14 cellular contexts compared by ENCODE assay signal in the genomic region with DNA sequence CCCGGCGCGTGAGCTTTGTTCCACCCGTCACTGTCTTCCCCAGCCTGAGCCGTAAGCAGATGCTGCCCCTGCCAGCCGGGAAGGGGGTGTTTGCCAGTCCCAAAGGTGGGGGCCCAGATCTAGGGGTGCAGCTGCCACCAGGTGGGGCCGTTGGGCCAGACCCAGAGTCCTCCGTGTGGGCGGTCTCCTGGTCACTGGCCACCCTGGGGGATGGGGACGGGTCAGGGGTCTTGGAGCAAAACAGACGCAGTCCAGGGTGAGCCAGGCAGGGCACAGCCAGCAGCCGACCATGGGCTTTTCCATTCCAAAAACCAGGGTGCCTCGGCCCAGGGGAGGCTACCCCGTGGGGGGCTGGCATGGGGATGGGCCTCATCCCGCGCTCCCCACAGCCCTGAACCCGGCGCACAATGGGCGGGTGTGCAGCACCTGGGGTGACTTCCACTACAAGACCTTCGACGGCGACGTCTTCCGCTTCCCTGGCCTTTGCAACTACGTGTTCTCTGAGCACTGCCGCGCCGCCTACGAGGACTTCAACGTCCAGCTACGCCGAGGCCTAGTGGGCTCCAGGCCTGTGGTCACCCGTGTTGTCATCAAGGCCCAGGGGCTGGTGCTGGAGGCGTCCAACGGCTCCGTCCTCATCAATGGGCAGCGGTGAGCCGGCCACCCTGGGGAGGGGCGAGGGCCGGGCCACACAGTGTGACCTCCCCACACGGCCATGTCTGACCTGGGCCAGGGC. TPM values are rescaled to one million over a fixed set of nuclear protein-coding genes. Genes with fewer than 3 reads are reported as not detected.
A peak's percentile ranks its signal among the peaks of the same experiment; 100 is the strongest.
DNase-seq lines count a peak whose midpoint lies in the region; ATAC-seq and TF ChIP-seq lines count a peak whose summit lies in the region.
"Had no signal": no experiment of that assay in that cellular context is flagged by ENCODE, and none has a peak within 500 bp of the region (broad histone marks: within the 10 kb centered on the region; RNA-seq: fewer than 3 reads in every experiment).

No MANE protein-coding gene starts in this region.

- POLR2A ChIA-PET in WTC11 (lab: Charles Lee): interaction anchor here (0.6 kb wide), 1 partner anchor 1145 kb away, joined by 6 read pairs; no protein-coding TSS in a partner anchor

- dilution Hi-C loops in mammary epithelial cell (cut with HindIII; ENCODE audit: low sequenced_read_pairs): no loop called here

- intact Hi-C loops in Right ventricle myocardium inferior (cut with DNase I): no loop called here
- intact Hi-C loops in upper lobe of right lung (cut with DNase I): no loop called here
- intact Hi-C loops in mammary epithelial cell (cut with micrococcal nuclease): no loop called here

- DNase-seq in Right ventricle myocardium inferior (ENCODE audit: missing footprints) (peak; percentile 72), right atrium auricular region (ENCODE audit: low spot score) (no peak), WTC11 (ENCODE audit: low spot score) (peak; percentile 47), left lobe of liver (ENCODE audit: low spot score) (peak; percentile 43), upper lobe of right lung (peak; percentile 64), NCI-H526 (lab: John Stamatoyannopoulos, UW) (no peak), mammary epithelial cell (no peak)
- DNase-seq in stimulated activated naive CD4-positive, alpha-beta T cell (lab: John Stamatoyannopoulos, UW): no peak
- DNase-seq: NCI-H1417 treated with DMSO at 0.1 percent for 48 hours, NCI-H524 had no signal

- H3K4me3 ChIP-seq in right atrium auricular region (no peak overlapping the region), upper lobe of right lung (no peak overlapping the region), mammary epithelial cell (replicated peaks in 1 of 3; ENCODE audit: insufficient read depth in 1 of 3, low read depth in 2 of 3, low read length in 3 of 3) (no peak overlapping the region)
- H3K4me3 ChIP-seq: pancreas, tibial nerve had no signal

- no TSS peak for BruUV-seq in mammary epithelial cell (replicated peaks; lab: Mats Ljungman, UMichigan)

- H3K4me2 ChIP-seq in mammary epithelial cell (ENCODE audit: insufficient read depth, low read depth, low read length): no peak overlapping the region

- no peak overlapping the region for H3K27ac Mint-ChIP-seq in WTC11
- H3K27ac Mint-ChIP-seq: activated naive CD4-positive, alpha-beta T cell treated with anti-CD3 and anti-CD28 coated beads, Interleukin-2, amount 50 U/mL, for 72 hours had no signal

- H3K4me3 Mint-ChIP-seq in WTC11: no peak overlapping the region

- in situ Hi-C loops in mammary epithelial cell (cut with MboI; ENCODE audit: low sequenced_read_pairs in 2 of 2): no loop called here

- H3K27me3 ChIP-seq in right atrium auricular region (peaks cover 0 to 9% of the 10 kb centered on the region in 2 donors), upper lobe of right lung (peaks cover 26% of the 10 kb centered on the region), mammary epithelial cell (ENCODE audit: insufficient read depth, low read length) (peaks cover 3% of the 10 kb centered on the region)
- H3K27me3 ChIP-seq: pancreas had no signal

- H3K27ac ChIP-seq in right atrium auricular region (no peak overlapping the region), upper lobe of right lung (no peak overlapping the region), mammary epithelial cell (ENCODE audit: insufficient read depth, low read depth, low read length) (no peak overlapping the region)
- H3K27ac ChIP-seq: pancreas, tibial nerve had no signal

- no peak for ATAC-seq in Right ventricle myocardium inferior
- ATAC-seq in WTC11: no peak
- ATAC-seq in left lobe of liver: no peak
- ATAC-seq in upper lobe of right lung: no peak
- ATAC-seq: activated naive CD4-positive, alpha-beta T cell treated with anti-CD3 and anti-CD28 coated beads, Interleukin-2, amount 50 U/mL, for 72 hours; pancreas had no signal

- H3K36me3 Mint-ChIP-seq in WTC11: no peaks in the 10 kb centered on the region
- H3K36me3 Mint-ChIP-seq: activated naive CD4-positive, alpha-beta T cell treated with anti-CD3 and anti-CD28 coated beads, Interleukin-2, amount 50 U/mL, for 72 hours had no signal

- no peaks in the 10 kb centered on the region for H3K9me3 Mint-ChIP-seq in WTC11
- H3K9me3 Mint-ChIP-seq: activated naive CD4-positive, alpha-beta T cell treated with anti-CD3 and anti-CD28 coated beads, Interleukin-2, amount 50 U/mL, for 72 hours had no signal

- no peaks in the 10 kb centered on the region for H3K36me3 ChIP-seq in right atrium auricular region
- no peaks in the 10 kb centered on the region for H3K36me3 ChIP-seq in upper lobe of right lung
- no peaks in the 10 kb centered on the region for H3K36me3 ChIP-seq in mammary epithelial cell (ENCODE audit: insufficient read depth, low read length)
- H3K36me3 ChIP-seq: pancreas, tibial nerve had no signal

- peaks cover 2% of the 10 kb centered on the region for H4K20me1 ChIP-seq in mammary epithelial cell (ENCODE audit: insufficient read depth, low read length)

- no peaks in the 10 kb centered on the region for H3K9me3 ChIP-seq in right atrium auricular region
- H3K9me3 ChIP-seq in upper lobe of right lung: no peaks in the 10 kb centered on the region
- H3K9me3 ChIP-seq in mammary epithelial cell (replicated peaks; ENCODE audit: insufficient read depth, low read length): no peaks in the 10 kb centered on the region
- H3K9me3 ChIP-seq: pancreas, tibial nerve had no signal

- H3K79me2 ChIP-seq in mammary epithelial cell (ENCODE audit: insufficient read depth, low read length): no peaks in the 10 kb centered on the region

- WGBS in mammary epithelial cell (ENCODE audit: low coverage, missing lambda C conversion rate): 93% methylated on average over 15 of the region's 41 CpGs

- no peak overlapping the region for H2AFZ ChIP-seq in mammary epithelial cell (ENCODE audit: low read depth, low read length)

- no peaks in the 10 kb centered on the region for H3K27me3 Mint-ChIP-seq in WTC11 (ENCODE audit: low read depth)

- peaks cover 3% of the 10 kb centered on the region for H3K4me1 Mint-ChIP-seq in WTC11

- no peak overlapping the region for H3K9ac ChIP-seq in mammary epithelial cell (ENCODE audit: insufficient read depth, low read length)

- H3K4me1 ChIP-seq in right atrium auricular region (no peaks in the 10 kb centered on the region), upper lobe of right lung (no peaks in the 10 kb centered on the region), mammary epithelial cell (ENCODE audit: insufficient read depth, low read length) (no peaks in the 10 kb centered on the region)
- H3K4me1 ChIP-seq: pancreas had no signal

- CTCF ChIA-PET in WTC11 (lab: Charles Lee): interaction anchor here (0.6 to 1.8 kb wide), 13 partner anchors 9 to 289 kb away, joined by 3 to 7 read pairs (median 3); a partner anchor contains a TSS
- CTCF ChIA-PET in mammary epithelial cell (lab: Charles Lee; ENCODE audit: low non-redundant PET): no interaction called here

- TF ChIP-seq CTCF in right atrium auricular region (IDR thresholded peaks at IDR 0.05): no peak
- no peak for TF ChIP-seq CTCF in WTC11 (IDR thresholded peaks at IDR 0.05)
- no peak for TF ChIP-seq CTCF in upper lobe of right lung (IDR thresholded peaks at IDR 0.05)
- TF ChIP-seq CTCF in mammary epithelial cell (conservative IDR thresholded peaks at IDR 0.05 in 1 of 2, IDR thresholded peaks at IDR 0.05 in 1 of 2; ENCODE audit: extremely low read depth in 1 of 2, insufficient read depth in 1 of 2, low read depth in 1 of 2, low read length in 2 of 2): no peak

TF ChIP-seq in WTC11, 78 proteins besides CTCF, POLR2A, EP300 and RAD21 (continues in another document):
- TF ChIP-seq NFATC4 (CRISPR knock-in tag; IDR thresholded peaks at IDR 0.05) (no peak), TP53 (CRISPR knock-in tag; IDR thresholded peaks at IDR 0.05) (no peak), TEAD1 (CRISPR knock-in tag; IDR thresholded peaks at IDR 0.05) (no peak), NR1H2 (CRISPR knock-in tag; IDR thresholded peaks at IDR 0.05) (no peak), JAZF1 (CRISPR knock-in tag; IDR thresholded peaks at IDR 0.05) (no peak), IRF2 (CRISPR knock-in tag; IDR thresholded peaks at IDR 0.05; ENCODE audit: borderline replicate concordance, low read depth) (no peak), ZNF317 (CRISPR knock-in tag; IDR thresholded peaks at IDR 0.05; ENCODE audit: borderline replicate concordance, low read depth) (no peak), ATF1 (CRISPR knock-in tag; IDR thresholded peaks at IDR 0.05) (no peak), SMAD4 (CRISPR knock-in tag; IDR thresholded peaks at IDR 0.05) (no peak)
- TF ChIP-seq, protein P1, sequence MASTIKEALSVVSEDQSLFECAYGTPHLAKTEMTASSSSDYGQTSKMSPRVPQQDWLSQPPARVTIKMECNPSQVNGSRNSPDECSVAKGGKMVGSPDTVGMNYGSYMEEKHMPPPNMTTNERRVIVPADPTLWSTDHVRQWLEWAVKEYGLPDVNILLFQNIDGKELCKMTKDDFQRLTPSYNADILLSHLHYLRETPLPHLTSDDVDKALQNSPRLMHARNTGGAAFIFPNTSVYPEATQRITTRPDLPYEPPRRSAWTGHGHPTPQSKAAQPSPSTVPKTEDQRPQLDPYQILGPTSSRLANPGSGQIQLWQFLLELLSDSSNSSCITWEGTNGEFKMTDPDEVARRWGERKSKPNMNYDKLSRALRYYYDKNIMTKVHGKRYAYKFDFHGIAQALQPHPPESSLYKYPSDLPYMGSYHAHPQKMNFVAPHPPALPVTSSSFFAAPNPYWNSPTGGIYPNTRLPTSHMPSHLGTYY (CRISPR knock-in tag; IDR thresholded peaks at IDR 0.05): no peak
- TF ChIP-seq, protein P2, sequence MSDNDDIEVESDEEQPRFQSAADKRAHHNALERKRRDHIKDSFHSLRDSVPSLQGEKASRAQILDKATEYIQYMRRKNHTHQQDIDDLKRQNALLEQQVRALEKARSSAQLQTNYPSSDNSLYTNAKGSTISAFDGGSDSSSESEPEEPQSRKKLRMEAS (CRISPR knock-in tag; IDR thresholded peaks at IDR 0.05): no peak
- TF ChIP-seq, protein P3, sequence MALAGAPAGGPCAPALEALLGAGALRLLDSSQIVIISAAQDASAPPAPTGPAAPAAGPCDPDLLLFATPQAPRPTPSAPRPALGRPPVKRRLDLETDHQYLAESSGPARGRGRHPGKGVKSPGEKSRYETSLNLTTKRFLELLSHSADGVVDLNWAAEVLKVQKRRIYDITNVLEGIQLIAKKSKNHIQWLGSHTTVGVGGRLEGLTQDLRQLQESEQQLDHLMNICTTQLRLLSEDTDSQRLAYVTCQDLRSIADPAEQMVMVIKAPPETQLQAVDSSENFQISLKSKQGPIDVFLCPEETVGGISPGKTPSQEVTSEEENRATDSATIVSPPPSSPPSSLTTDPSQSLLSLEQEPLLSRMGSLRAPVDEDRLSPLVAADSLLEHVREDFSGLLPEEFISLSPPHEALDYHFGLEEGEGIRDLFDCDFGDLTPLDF (CRISPR knock-in tag; IDR thresholded peaks at IDR 0.05): no peak

RNA-seq across cellular contexts. Expression of a gene that starts 3.5 kb away (rescaled TPM):
- total RNA-seq in Right ventricle myocardium inferior: not detected
- not detected for total RNA-seq in right atrium auricular region
- total RNA-seq in WTC11 (2021): 0.69 to 1.6 TPM (median 1.6 TPM) in 3 replicates
- 4.1 TPM for total RNA-seq in left lobe of liver
- 1.2 TPM for total RNA-seq in upper lobe of right lung
- under 1 TPM; 0.02 to 0.17 TPM for total RNA-seq in mammary epithelial cell
- not detected for polyA plus RNA-seq in mammary epithelial cell
- not detected for polyA minus RNA-seq in mammary epithelial cell
- total RNA-seq: activated naive CD4-positive, alpha-beta T cell treated with anti-CD3 and anti-CD28 coated beads, Interleukin-2, amount 50 U/mL, for 72 hours; lung microvascular endothelial cell had no signal

Comparison
In these comparisons a context has a peak if more than half of its experiments do, and no peak if none do; other contexts are left out.
1. DNase-seq: peak in Right ventricle myocardium inferior (single experiment), WTC11 (single experiment), left lobe of liver (single experiment) and upper lobe of right lung (single experiment); none in right atrium auricular region (single experiment), stimulated activated naive CD4-positive, alpha-beta T cell (0 of 6), NCI-H526 (0 of 2) and mammary epithelial cell (single experiment).